In genomic region chr2:218671077-218671653, GRCh38 we compare ENCODE assay signal across 8 cellular contexts. TPM values are rescaled to one million over a fixed set of nuclear protein-coding genes. Genes with fewer than 3 reads are reported as not detected.
DNase-seq lines count a peak whose midpoint lies in the region; ATAC-seq, FAIRE-seq and TF ChIP-seq lines count a peak whose summit lies in the region.

No MANE protein-coding gene starts in this region.

- no peak for FAIRE-seq in keratinocyte (lab: Jason Lieb, UNC)

- H3K4me1 Mint-ChIP-seq in activated T-helper 17 cell treated with anti-CD3 and anti-CD28 coated beads, Interleukin-2, amount 50 U/mL, for 72 hours, result peaks cover 11% of the 10 kb centered on the region

- POLR2A ChIA-PET in BJ (lab: Charles Lee), result interaction anchor here (0.6 kb wide), 1 partner anchor 16 kb away, joined by 3 read pairs; no protein-coding TSS in a partner anchor

- dilution Hi-C loops in keratinocyte (cut with MboI; ENCODE audit: extremely low pct_ligation_motif_present, low sequenced_read_pairs), result no loop called here

- DNase-seq in BJ (ENCODE audit: low read depth) (no peak), HFF-Myc (ENCODE audit: extremely low read depth, low read depth) (no peak), keratinocyte (ENCODE audit: low read depth, low spot score) (no peak), GOT3 (lab: John Stamatoyannopoulos, UW) (no peak)

- H3K36me3 ChIP-seq in BJ (ENCODE audit: control insufficient read depth, insufficient read depth, low read length) (peaks cover 15% of the 10 kb centered on the region), keratinocyte (ENCODE audit: control insufficient read depth in 2 of 2, extremely low read depth in 1 of 2, insufficient read depth in 2 of 2, low read length in 2 of 2) (peaks cover 15 to 24% of the 10 kb centered on the region in 2 experiments)

- TF ChIP-seq CTCF in BJ (IDR thresholded peaks at IDR 0.05; ENCODE audit: insufficient read depth, low read depth, low read length), result no peak
- TF ChIP-seq CTCF in HFF-Myc (IDR thresholded peaks at IDR 0.05; ENCODE audit: low read depth, low read length, missing control alignments), result no peak
- TF ChIP-seq CTCF in keratinocyte (optimal IDR thresholded peaks at IDR 0.05 in 1 of 3, IDR thresholded peaks at IDR 0.05 in 1 of 3, conservative IDR thresholded peaks at IDR 0.05 in 1 of 3; ENCODE audit: extremely low read depth in 1 of 3, insufficient read depth in 2 of 3, low read length in 3 of 3), result no peak

- H3K27me3 ChIP-seq in BJ (ENCODE audit: control insufficient read depth, insufficient read depth, low read length) (no peaks in the 10 kb centered on the region), keratinocyte (ENCODE audit: control insufficient read depth, extremely low read depth, insufficient read depth, low read length) (no peaks in the 10 kb centered on the region)

- peak overlapping the region; percentile 100 for H3K4me3 Mint-ChIP-seq in activated T-helper 17 cell treated with anti-CD3 and anti-CD28 coated beads, Interleukin-2, amount 50 U/mL, for 72 hours

- peak overlapping the region; percentile 91 for H2AFZ ChIP-seq in keratinocyte (ENCODE audit: control insufficient read depth, low read length)

- no peaks in the 10 kb centered on the region for H3K9me3 Mint-ChIP-seq in activated T-helper 17 cell treated with anti-CD3 and anti-CD28 coated beads, Interleukin-2, amount 50 U/mL, for 72 hours

- H3K79me2 ChIP-seq in keratinocyte (ENCODE audit: control insufficient read depth, insufficient read depth, low read length), result peaks cover 26% of the 10 kb centered on the region

- H3K9ac ChIP-seq in keratinocyte (ENCODE audit: control insufficient read depth, extremely low read depth, insufficient read depth, low read length), result peak overlapping the region; percentile 84

- H3K9me3 ChIP-seq in keratinocyte (ENCODE audit: control insufficient read depth, low read depth, low read length), result no peaks in the 10 kb centered on the region

- H3K27ac ChIP-seq in keratinocyte (ENCODE audit: control insufficient read depth, insufficient read depth, low read length) (peak overlapping the region; percentile 78), temporal lobe (ENCODE audit: low read depth, low read length) (peak overlapping the region; percentile 72)

- CTCF ChIA-PET in BJ (lab: Yijun Ruan, JAX), result interaction anchor here (0.6 to 4.3 kb wide), 9 partner anchors 11 to 181 kb away, joined by 3 to 25 read pairs (median 4); partner anchors contain the start of genes BCS1L and ZNF142

- H3K9me1 ChIP-seq in keratinocyte (ENCODE audit: control insufficient read depth, extremely low read depth, insufficient read depth, low read length), result no peaks in the 10 kb centered on the region

- H3K4me1 ChIP-seq in keratinocyte (ENCODE audit: control insufficient read depth, extremely low read depth, insufficient read depth, low read length), result peaks cover 12% of the 10 kb centered on the region

- peaks cover 25% of the 10 kb centered on the region for H3K36me3 Mint-ChIP-seq in activated T-helper 17 cell treated with anti-CD3 and anti-CD28 coated beads, Interleukin-2, amount 50 U/mL, for 72 hours (ENCODE audit: low read depth)

- ATAC-seq in activated T-helper 17 cell treated with anti-CD3 and anti-CD28 coated beads, Interleukin-2, amount 50 U/mL, for 72 hours (replicated peaks), result peak; percentile 11
- no peak for ATAC-seq in HG02938 (IDR thresholded peaks at IDR 0.05; ENCODE audit: unreplicated experiment)
- no peak for ATAC-seq in GM18498 (IDR thresholded peaks at IDR 0.05; ENCODE audit: unreplicated experiment)

- peak overlapping the region; percentile 95 for H3K4me3 ChIP-seq in BJ (ENCODE audit: low read depth, low read length)
- H3K4me3 ChIP-seq in HFF-Myc (replicated peaks; ENCODE audit: low read depth, low read length), result peak overlapping the region; percentile 65
- H3K4me3 ChIP-seq in keratinocyte (ENCODE audit: control insufficient read depth in 2 of 3, extremely low read depth in 1 of 3, insufficient read depth in 2 of 3, low read depth in 1 of 3, low read length in 3 of 3), result peak overlapping the region; percentile 70 to 97 (median 82)

- H3K4me2 ChIP-seq in keratinocyte (ENCODE audit: control insufficient read depth, extremely low read depth, insufficient read depth, low read depth, low read length), result peak overlapping the region; percentile 80

- H3K27me3 Mint-ChIP-seq in activated T-helper 17 cell treated with anti-CD3 and anti-CD28 coated beads, Interleukin-2, amount 50 U/mL, for 72 hours, result no peaks in the 10 kb centered on the region

- peak overlapping the region; percentile 100 for H3K27ac Mint-ChIP-seq in activated T-helper 17 cell treated with anti-CD3 and anti-CD28 coated beads, Interleukin-2, amount 50 U/mL, for 72 hours

- no peaks in the 10 kb centered on the region for H4K20me1 ChIP-seq in keratinocyte (ENCODE audit: control insufficient read depth, extremely low read depth, insufficient read depth, low read length)

RNA-seq across cellular contexts. Expression of gene RNF25, which starts 0.6 kb away (rescaled TPM):
- 78.2 and 91.6 TPM in 2 replicates for polyA plus RNA-seq in BJ (2011; rRNA removed)
- 54.8 and 150 TPM in 2 replicates for polyA minus RNA-seq in BJ (2011; rRNA and poly(A)+ RNA removed)
- 10 to 100 TPM; 13.5 to 20.7 TPM for total RNA-seq in activated T-helper 17 cell treated with anti-CD3 and anti-CD28 coated beads, Interleukin-2, amount 50 U/mL, for 72 hours
- 65.0 to 107 TPM (median 82.5 TPM) in 3 replicates for polyA plus RNA-seq in keratinocyte
- 17.0 TPM for polyA plus RNA-seq in keratinocyte (2011; ENCODE audit: low read depth)
- polyA plus RNA-seq in keratinocyte (2011; cell fraction: cytosol; rRNA removed), result 54.6 and 60.6 TPM in 2 replicates
- polyA plus RNA-seq in keratinocyte (2011; cell fraction: nucleus; rRNA removed), result 71.1 and 82.6 TPM in 2 replicates
- polyA plus RNA-seq in keratinocyte (2012; ENCODE audit: low replicate concordance), result 24.2 and 34.0 TPM in 2 replicates
- 49.8 to 164 TPM (median 57.1 TPM) in 3 replicates for polyA minus RNA-seq in keratinocyte
- polyA minus RNA-seq in keratinocyte (2011; cell fraction: cytosol; rRNA and poly(A)+ RNA removed), result 30.1 TPM
- 30.2 and 39.2 TPM in 2 replicates for polyA minus RNA-seq in keratinocyte (2011; cell fraction: nucleus; rRNA and poly(A)+ RNA removed)
- 15.5 TPM for total RNA-seq in temporal lobe

RNA-seq across cellular contexts. Expression of gene STK36, which starts 0.7 kb away (rescaled TPM):
- 38.1 and 58.7 TPM in 2 replicates for polyA plus RNA-seq in BJ (2011; rRNA removed)
- 25.8 and 30.8 TPM in 2 replicates for polyA minus RNA-seq in BJ (2011; rRNA and poly(A)+ RNA removed)
- 10 to 100 TPM; 13.4 to 13.8 TPM for total RNA-seq in activated T-helper 17 cell treated with anti-CD3 and anti-CD28 coated beads, Interleukin-2, amount 50 U/mL, for 72 hours
- 17.3 to 25.4 TPM (median 19.0 TPM) in 3 replicates for polyA plus RNA-seq in keratinocyte
- 3.4 TPM for polyA plus RNA-seq in keratinocyte (2011; ENCODE audit: low read depth)
- 7.2 and 8.2 TPM in 2 replicates for polyA plus RNA-seq in keratinocyte (2011; cell fraction: cytosol; rRNA removed)
- polyA plus RNA-seq in keratinocyte (2011; cell fraction: nucleus; rRNA removed), result 82.6 and 103 TPM in 2 replicates
- 8.5 and 9.9 TPM in 2 replicates for polyA plus RNA-seq in keratinocyte (2012; ENCODE audit: low replicate concordance)
- polyA minus RNA-seq in keratinocyte, result 24.6 to 38.5 TPM (median 26.2 TPM) in 3 replicates
- 4.0 TPM for polyA minus RNA-seq in keratinocyte (2011; cell fraction: cytosol; rRNA and poly(A)+ RNA removed)
- 20.7 and 34.3 TPM in 2 replicates for polyA minus RNA-seq in keratinocyte (2011; cell fraction: nucleus; rRNA and poly(A)+ RNA removed)
- total RNA-seq in temporal lobe, result 15.5 TPM

RNA-seq across cellular contexts. Expression of gene BCS1L, which starts 11.7 kb away (rescaled TPM):
- polyA plus RNA-seq in BJ (2011; rRNA removed) (34.1 and 49.0 TPM in 2 replicates), keratinocyte (56.6 to 62.3 TPM (median 57.7 TPM) in 3 replicates)
- 21.9 and 23.1 TPM in 2 replicates for polyA minus RNA-seq in BJ (2011; rRNA and poly(A)+ RNA removed)
- 10 to 100 TPM; 20.2 to 69.3 TPM for total RNA-seq in activated T-helper 17 cell treated with anti-CD3 and anti-CD28 coated beads, Interleukin-2, amount 50 U/mL, for 72 hours
- 27.3 TPM for polyA plus RNA-seq in keratinocyte (2011; ENCODE audit: low read depth)
- polyA plus RNA-seq in keratinocyte (2011; cell fraction: cytosol; rRNA removed), result 33.0 and 38.4 TPM in 2 replicates
- polyA plus RNA-seq in keratinocyte (2011; cell fraction: nucleus; rRNA removed), result 152 and 155 TPM in 2 replicates
- 45.5 and 50.2 TPM in 2 replicates for polyA plus RNA-seq in keratinocyte (2012; ENCODE audit: low replicate concordance)
- 42.6 to 53.7 TPM (median 50.7 TPM) in 3 replicates for polyA minus RNA-seq in keratinocyte
- polyA minus RNA-seq in keratinocyte (2011; cell fraction: cytosol; rRNA and poly(A)+ RNA removed), result 29.5 TPM
- 22.4 and 28.2 TPM in 2 replicates for polyA minus RNA-seq in keratinocyte (2011; cell fraction: nucleus; rRNA and poly(A)+ RNA removed)
- 23.6 TPM for total RNA-seq in temporal lobe

RNA-seq across cellular contexts. Expression of gene ZNF142, which starts 11.7 kb away (rescaled TPM):
- polyA plus RNA-seq in BJ (2011; rRNA removed), result 2.9 and 7.1 TPM in 2 replicates
- polyA minus RNA-seq in BJ (2011; rRNA and poly(A)+ RNA removed), result 15.8 and 16.5 TPM in 2 replicates
- 10 to 100 TPM; 28.5 to 44.0 TPM for total RNA-seq in activated T-helper 17 cell treated with anti-CD3 and anti-CD28 coated beads, Interleukin-2, amount 50 U/mL, for 72 hours
- 4.3 to 11.9 TPM (median 4.5 TPM) in 3 replicates for polyA plus RNA-seq in keratinocyte
- 2.7 TPM for polyA plus RNA-seq in keratinocyte (2011; ENCODE audit: low read depth)
- 6.9 and 7.2 TPM in 2 replicates for polyA plus RNA-seq in keratinocyte (2011; cell fraction: cytosol; rRNA removed)
- polyA plus RNA-seq in keratinocyte (2011; cell fraction: nucleus; rRNA removed), result 23.4 and 32.2 TPM in 2 replicates
- polyA plus RNA-seq in keratinocyte (2012; ENCODE audit: low replicate concordance), result 6.4 and 14.0 TPM in 2 replicates
- polyA minus RNA-seq in keratinocyte, result 16.0 to 91.1 TPM (median 17.7 TPM) in 3 replicates
- polyA minus RNA-seq in keratinocyte (2011; cell fraction: cytosol; rRNA and poly(A)+ RNA removed), result 8.6 TPM
- 22.8 and 29.6 TPM in 2 replicates for polyA minus RNA-seq in keratinocyte (2011; cell fraction: nucleus; rRNA and poly(A)+ RNA removed)
- total RNA-seq in temporal lobe, result 13.8 TPM

RNA-seq across cellular contexts. Expression of gene TTLL4, which starts 39.5 kb away (rescaled TPM):
- 12.9 and 14.1 TPM in 2 replicates for polyA plus RNA-seq in BJ (2011; rRNA removed)
- 20.2 and 29.2 TPM in 2 replicates for polyA minus RNA-seq in BJ (2011; rRNA and poly(A)+ RNA removed)
- total RNA-seq in activated T-helper 17 cell treated with anti-CD3 and anti-CD28 coated beads, Interleukin-2, amount 50 U/mL, for 72 hours, result 10 to 100 TPM; 34.1 to 42.6 TPM
- 19.6 to 26.3 TPM (median 20.1 TPM) in 3 replicates for polyA plus RNA-seq in keratinocyte
- 6.0 TPM for polyA plus RNA-seq in keratinocyte (2011; ENCODE audit: low read depth)
- polyA plus RNA-seq in keratinocyte (2011; cell fraction: cytosol; rRNA removed), result 10.2 and 17.3 TPM in 2 replicates
- polyA plus RNA-seq in keratinocyte (2011; cell fraction: nucleus; rRNA removed), result 55.8 and 67.4 TPM in 2 replicates
- polyA plus RNA-seq in keratinocyte (2012; ENCODE audit: low replicate concordance), result 11.2 and 16.5 TPM in 2 replicates
- 41.4 to 49.7 TPM (median 45.4 TPM) in 3 replicates for polyA minus RNA-seq in keratinocyte
- polyA minus RNA-seq in keratinocyte (2011; cell fraction: cytosol; rRNA and poly(A)+ RNA removed), result 23.4 TPM
- 28.2 and 43.6 TPM in 2 replicates for polyA minus RNA-seq in keratinocyte (2011; cell fraction: nucleus; rRNA and poly(A)+ RNA removed)
- 9.6 TPM for total RNA-seq in temporal lobe
